Comparison of ENCODE assay signal across 8 cellular contexts in genomic region chr19:17933414-17934129, GRCh38. TPM values are rescaled to one million over a fixed set of nuclear protein-coding genes. Genes with fewer than 3 reads are reported as not detected.
DNase-seq lines count a peak whose midpoint lies in the region; ATAC-seq, FAIRE-seq and TF ChIP-seq lines count a peak whose summit lies in the region.

No MANE protein-coding gene starts in this region.

- peak; percentile 7 for ATAC-seq in lung (ENCODE audit: insufficient read depth, low FRiP score)
- ATAC-seq in GM21526 (IDR thresholded peaks at IDR 0.05; ENCODE audit: low FRiP score, unreplicated experiment) = no peak

- peaks cover 8% of the 10 kb centered on the region for H3K79me2 ChIP-seq in ACC112 (ENCODE audit: control insufficient read depth, insufficient read depth, low read length, unreplicated experiment)

- DNase-seq in HPDE6-E6E7 (ENCODE audit: extremely low spot score) (peak; percentile 68), astrocyte of the hippocampus (ENCODE audit: low read depth, low spot score) (peak; percentile 40), lung (ENCODE audit: low spot score) (no peak), D721Med (ENCODE audit: insufficient read length, low spot score) (no peak), caudate nucleus (lab: John Stamatoyannopoulos, UW) (no peak)
- no peak for DNase-seq in stimulated activated CD4-positive, alpha-beta T cell treated with anti-CD3 and anti-CD28 coated beads, Interleukin-4, amount 100 ng/mL, for 4 hours

- peak overlapping the region; percentile 92 for H3K27ac ChIP-seq in ACC112 (ENCODE audit: low read depth, low read length)
- peak overlapping the region in 1 of 2 donors; percentile 86 for H3K27ac ChIP-seq in lung (ENCODE audit: low read depth in 1 of 2, low read length in 1 of 2)
- no peak overlapping the region for H3K27ac ChIP-seq in caudate nucleus (ENCODE audit: low read depth, low read length)

- H3K9me3 ChIP-seq in lung (ENCODE audit: control insufficient read depth in 2 of 2, insufficient read depth in 1 of 2, low read length in 1 of 2) = no peaks in the 10 kb centered on the region

- peak overlapping the region; percentile 99 for H3K4me3 ChIP-seq in ACC112 (ENCODE audit: low read depth, low read length)
- H3K4me3 ChIP-seq in lung = peak overlapping the region; percentile 71

- H3K4me1 ChIP-seq in ACC112 (ENCODE audit: control insufficient read depth, insufficient read depth, low read length, unreplicated experiment) (no peaks in the 10 kb centered on the region), lung (ENCODE audit: control insufficient read depth in 2 of 2, insufficient read depth in 2 of 2, low read length in 2 of 2) (peaks cover 0 to 13% of the 10 kb centered on the region in 2 donors)

- 21 to 34% methylated on average over 19 of the region's 19 CpGs for WGBS in lung, 2 donors

- no peaks in the 10 kb centered on the region for H3K36me3 ChIP-seq in ACC112 (ENCODE audit: insufficient read depth, low read length)
- H3K36me3 ChIP-seq in lung (ENCODE audit: control insufficient read depth in 2 of 2, insufficient read depth in 2 of 2, low read length in 2 of 2) = peaks cover 0 to 13% of the 10 kb centered on the region in 2 donors

- peak overlapping the region; percentile 90 for H2AFZ ChIP-seq in ACC112 (ENCODE audit: low read length, unreplicated experiment)

- H3K27me3 ChIP-seq in ACC112 (ENCODE audit: insufficient read depth, low read length) (no peaks in the 10 kb centered on the region), lung (ENCODE audit: control insufficient read depth, insufficient read depth) (no peaks in the 10 kb centered on the region)

- no peak for FAIRE-seq in D721Med (lab: Jason Lieb, UNC)

- TF ChIP-seq CTCF in lung (IDR thresholded peaks at IDR 0.05; ENCODE audit: control extremely low read depth, extremely low read depth) (no peak), D721Med (IDR thresholded peaks at IDR 0.05; ENCODE audit: insufficient read depth, missing control alignments) (no peak)

RNA-seq across cellular contexts. Expression of gene CCDC124, which starts 0.8 kb away (rescaled TPM):
- total RNA-seq in lung = 10 to 100 TPM; 35.5 to 83.1 TPM
- 100 to 1,000 TPM; 121 to 146 TPM for polyA plus RNA-seq in lung

RNA-seq across cellular contexts. Expression of gene KCNN1, which starts 33.3 kb away (rescaled TPM):
- under 1 TPM in 1 of 2 donors, not detected in 1; 0.60 TPM for total RNA-seq in lung
- under 1 TPM; 0.14 to 0.19 TPM for polyA plus RNA-seq in lung

Comparison
In these comparisons a context has a peak if more than half of its experiments do, and no peak if none do; other contexts are left out.
1. DNase-seq: peak in HPDE6-E6E7 (single experiment) and astrocyte of the hippocampus (single experiment); none in lung (single experiment), stimulated activated CD4-positive, alpha-beta T cell treated with anti-CD3 and anti-CD28 coated beads, Interleukin-4, amount 100 ng/mL, for 4 hours (0 of 2), D721Med (single experiment) and caudate nucleus (0 of 61).